8 cellular contexts compared by ENCODE assay signal in the genomic region with DNA sequence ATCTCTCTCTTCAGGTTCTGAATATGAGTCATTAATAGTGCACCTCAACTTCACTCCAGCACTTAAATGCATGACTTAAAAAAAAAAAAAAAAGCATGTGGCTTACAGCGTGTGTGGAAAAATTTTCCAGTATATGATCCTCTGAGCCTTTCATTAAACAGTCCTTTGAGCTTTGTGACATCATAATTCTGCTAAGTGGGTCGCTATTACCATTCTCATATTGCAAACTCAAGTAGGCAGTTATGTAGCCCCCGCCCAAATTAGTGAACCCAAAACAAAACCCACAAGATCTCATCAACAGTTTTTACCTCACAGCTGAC. TPM values are rescaled to one million over a fixed set of nuclear protein-coding genes. Genes with fewer than 3 reads are reported as not detected.
DNase-seq lines count a peak whose midpoint lies in the region; ATAC-seq and TF ChIP-seq lines count a peak whose summit lies in the region.

No MANE protein-coding gene starts in this region.

- peaks cover 8 to 22% of the 10 kb centered on the region in 2 donors for H3K4me1 ChIP-seq in left lung
- peaks cover 5 to 23% (median 11%) of the 10 kb centered on the region in 4 donors for H3K4me1 ChIP-seq in transverse colon

- DNase-seq in activated T-cell treated with anti-CD3 and anti-CD28 coated beads, Interleukin-2, amount 50 U/mL, for 4 hours, result no peak
- no peak for DNase-seq in activated T-cell treated with anti-CD3 and anti-CD28 coated beads, Interleukin-2, amount 50 U/mL, for 48 hours
- no peak for DNase-seq in activated naive CD8-positive, alpha-beta T cell treated with anti-CD3 and anti-CD28 coated beads, Interleukin-2, amount 10 ng/mL, durations not matched to agents 7 days and 5 days
- no peak for DNase-seq in left lung
- no peak for DNase-seq in transverse colon
- DNase-seq in NCI-H345 treated with DMSO at 0.1 percent for 48 hours (lab: John Stamatoyannopoulos, UW; ENCODE audit: unreplicated experiment), result no peak
- DNase-seq in LoVo (ENCODE audit: low spot score), result no peak
- no peak for DNase-seq in SHP77 treated with DMSO at 0.1 percent for 48 hours (lab: John Stamatoyannopoulos, UW)

- H3K27me3 ChIP-seq in left lung (peaks cover 0 to 12% of the 10 kb centered on the region in 2 donors), transverse colon (peaks cover 12% of the 10 kb centered on the region)

- POLR2A ChIA-PET in activated naive CD8-positive, alpha-beta T cell treated with anti-CD3 and anti-CD28 coated beads, Interleukin-2, amount 10 ng/mL, durations not matched to agents 7 days and 5 days (lab: Charles Lee), result interaction anchor here (0.6 kb wide), 1 partner anchor 197 kb away, joined by 3 read pairs; no protein-coding TSS in a partner anchor

- H3K4me3 Mint-ChIP-seq in activated T-cell treated with anti-CD3 and anti-CD28 coated beads, Interleukin-2, amount 50 U/mL, for 4 hours, result peak overlapping the region; percentile 84
- peak overlapping the region; percentile 83 for H3K4me3 Mint-ChIP-seq in activated naive CD8-positive, alpha-beta T cell treated with anti-CD3 and anti-CD28 coated beads, Interleukin-2, amount 10 ng/mL, durations not matched to agents 7 days and 5 days

- TF ChIP-seq CTCF in left lung (IDR thresholded peaks at IDR 0.05), result no peak
- no peak for TF ChIP-seq CTCF in transverse colon (IDR thresholded peaks at IDR 0.05)

- in situ Hi-C loops in transverse colon (cut with MboI; ENCODE audit: low pct_ligation_motif_present in 1 of 4, low pct_unique_long_range_greater_than_20kb in 1 of 4, low sequenced_read_pairs in 3 of 4), result no loop called here

- intact Hi-C loops in left lung (cut with DNase I), result no loop called here
- intact Hi-C loops in transverse colon (cut with DNase I; ENCODE audit: low total_unique reads), result no loop called here

- no peaks in the 10 kb centered on the region for H3K9me3 ChIP-seq in left lung
- no peaks in the 10 kb centered on the region for H3K9me3 ChIP-seq in transverse colon

- H3K36me3 Mint-ChIP-seq in activated T-cell treated with anti-CD3 and anti-CD28 coated beads, Interleukin-2, amount 50 U/mL, for 4 hours (ENCODE audit: insufficient read depth), result peaks cover 43% of the 10 kb centered on the region
- peaks cover 38% of the 10 kb centered on the region for H3K36me3 Mint-ChIP-seq in activated naive CD8-positive, alpha-beta T cell treated with anti-CD3 and anti-CD28 coated beads, Interleukin-2, amount 10 ng/mL, durations not matched to agents 7 days and 5 days

- no peak for TF ChIP-seq EP300 in transverse colon (IDR thresholded peaks at IDR 0.05; ENCODE audit: low read depth)

- peaks cover 0 to 39% of the 10 kb centered on the region in 2 donors for H3K36me3 ChIP-seq in left lung
- peaks cover 0 to 26% (median 5%) of the 10 kb centered on the region in 4 donors for H3K36me3 ChIP-seq in transverse colon

- 6 to 14% methylated on average over 3 of the region's 3 CpGs for WGBS in transverse colon (ENCODE audit: low coverage in 1 of 2), 2 donors

- H3K27ac ChIP-seq in left lung, result peak overlapping the region; percentile 93 to 94
- peak overlapping the region; percentile 88 to 92 (median 90) for H3K27ac ChIP-seq in transverse colon

- peaks cover 29% of the 10 kb centered on the region for H3K4me1 Mint-ChIP-seq in activated T-cell treated with anti-CD3 and anti-CD28 coated beads, Interleukin-2, amount 50 U/mL, for 4 hours (ENCODE audit: low read depth)
- H3K4me1 Mint-ChIP-seq in activated naive CD8-positive, alpha-beta T cell treated with anti-CD3 and anti-CD28 coated beads, Interleukin-2, amount 10 ng/mL, durations not matched to agents 7 days and 5 days, result peaks cover 14% of the 10 kb centered on the region

- H3K27ac Mint-ChIP-seq in activated naive CD8-positive, alpha-beta T cell treated with anti-CD3 and anti-CD28 coated beads, Interleukin-2, amount 10 ng/mL, durations not matched to agents 7 days and 5 days, result peak overlapping the region; percentile 95

- peaks cover 17% of the 10 kb centered on the region for H3K9me3 Mint-ChIP-seq in activated T-cell treated with anti-CD3 and anti-CD28 coated beads, Interleukin-2, amount 50 U/mL, for 4 hours
- H3K9me3 Mint-ChIP-seq in activated naive CD8-positive, alpha-beta T cell treated with anti-CD3 and anti-CD28 coated beads, Interleukin-2, amount 10 ng/mL, durations not matched to agents 7 days and 5 days, result no peaks in the 10 kb centered on the region

- H3K4me3 ChIP-seq in left lung, result peak overlapping the region; percentile 80 to 85
- peak overlapping the region; percentile 50 to 71 (median 58) for H3K4me3 ChIP-seq in transverse colon

- no peak for TF ChIP-seq POLR2A in transverse colon (IDR thresholded peaks at IDR 0.05)

- ATAC-seq in activated T-cell treated with anti-CD3 and anti-CD28 coated beads, Interleukin-2, amount 50 U/mL, for 4 hours, result no peak
- no peak for ATAC-seq in activated naive CD8-positive, alpha-beta T cell treated with anti-CD3 and anti-CD28 coated beads, Interleukin-2, amount 10 ng/mL, durations not matched to agents 7 days and 5 days (ENCODE audit: low read depth)
- ATAC-seq in left lung, result peak; percentile 11

- peaks cover 18% of the 10 kb centered on the region for H3K27me3 Mint-ChIP-seq in activated T-cell treated with anti-CD3 and anti-CD28 coated beads, Interleukin-2, amount 50 U/mL, for 4 hours (ENCODE audit: low read depth)
- H3K27me3 Mint-ChIP-seq in activated naive CD8-positive, alpha-beta T cell treated with anti-CD3 and anti-CD28 coated beads, Interleukin-2, amount 10 ng/mL, durations not matched to agents 7 days and 5 days, result peaks cover 9% of the 10 kb centered on the region

RNA-seq across cellular contexts. Expression of a gene that starts 0.7 kb away (rescaled TPM):
- 10 to 100 TPM; 19.4 to 25.8 (median 24.3) TPM for total RNA-seq in activated T-cell treated with anti-CD3 and anti-CD28 coated beads, Interleukin-2, amount 50 U/mL, for 4 hours
- 10 to 100 TPM; 23.7 to 24.3 TPM for total RNA-seq in activated naive CD8-positive, alpha-beta T cell treated with anti-CD3 and anti-CD28 coated beads, Interleukin-2, amount 10 ng/mL, durations not matched to agents 7 days and 5 days
- total RNA-seq in left lung (10 to 100 TPM; 16.4 to 20.4 TPM), transverse colon (10 to 100 TPM; 10.5 to 36.7 (median 26.6) TPM)

RNA-seq across cellular contexts. Expression of a gene that starts 58.0 kb away (rescaled TPM):
- total RNA-seq in activated T-cell treated with anti-CD3 and anti-CD28 coated beads, Interleukin-2, amount 50 U/mL, for 4 hours, result not detected
- total RNA-seq in activated naive CD8-positive, alpha-beta T cell treated with anti-CD3 and anti-CD28 coated beads, Interleukin-2, amount 10 ng/mL, durations not matched to agents 7 days and 5 days, result not detected
- 1 to 10 TPM; 3.3 to 8.2 TPM for total RNA-seq in left lung
- 1 to 10 TPM in 2 of 4 donors, under 1 TPM in 1, not detected in 1; 0.16 to 2.0 (median 1.4) TPM for total RNA-seq in transverse colon
